Comparison of ENCODE assay signal across 8 cellular contexts in the genomic region with DNA sequence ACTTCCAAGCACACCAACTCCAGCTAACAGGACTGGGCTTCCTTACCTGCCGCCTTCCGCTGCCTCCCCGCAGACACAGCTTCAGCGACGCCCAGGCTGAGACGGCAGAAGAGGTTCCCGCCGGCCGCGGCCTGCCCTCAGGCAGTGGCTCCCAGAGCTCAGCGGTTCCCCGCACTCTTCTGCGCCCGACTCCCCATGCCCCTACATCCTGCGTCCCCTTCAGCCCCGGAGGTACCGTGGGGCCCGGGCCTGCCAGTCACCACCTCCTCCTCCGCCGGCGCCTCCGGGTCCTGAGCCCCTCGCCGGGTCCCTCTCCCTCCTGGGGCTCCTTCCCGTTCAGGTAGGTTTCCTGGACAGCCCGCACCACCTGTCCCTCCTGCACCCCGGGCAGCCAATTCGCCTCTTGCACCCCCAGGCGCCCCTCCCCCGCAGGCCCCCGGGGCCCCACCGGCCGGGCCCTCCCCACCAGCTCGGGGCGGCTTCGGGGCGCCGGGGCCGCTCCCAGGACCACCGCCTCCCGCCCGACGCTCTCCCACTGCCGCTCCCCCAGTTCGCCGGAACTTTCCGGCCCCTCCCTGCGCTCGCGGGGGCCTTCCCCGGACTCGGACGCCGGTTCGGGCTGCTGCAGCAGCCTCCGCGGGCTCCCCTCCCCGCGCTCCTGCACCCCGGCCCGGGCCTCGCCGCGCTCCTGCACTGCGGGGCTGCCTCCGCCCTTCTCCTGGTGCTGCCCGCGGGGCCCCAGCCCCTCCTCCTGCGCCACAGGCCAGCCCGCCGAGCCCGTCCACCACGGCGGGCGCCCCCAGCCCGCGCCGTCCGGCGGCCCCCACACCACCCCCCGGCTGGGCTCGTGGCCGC. TPM values are rescaled to one million over a fixed set of nuclear protein-coding genes. Genes with fewer than 3 reads are reported as not detected.
DNase-seq lines count a peak whose midpoint lies in the region; ATAC-seq and TF ChIP-seq lines count a peak whose summit lies in the region.

TSS of gene TNK2 (minus strand) at position 113 of the 855 bp plus-strand sequence. CDS start 19,963 bp downstream, outside the sequence.

- POLR2A ChIA-PET in activated CD4-positive, alpha-beta T cell treated with anti-CD3 and anti-CD28 coated beads, Interleukin-2, amount 10 ng/mL, durations not matched to agents 7 days and 5 days (lab: Charles Lee): interaction anchor here (1.0 to 1.1 kb wide), 2 partner anchors 8 to 13 kb away, joined by 4 to 6 read pairs; no protein-coding TSS in a partner anchor

- CTCF ChIA-PET in activated CD4-positive, alpha-beta T cell treated with anti-CD3 and anti-CD28 coated beads, Interleukin-2, amount 10 ng/mL, durations not matched to agents 7 days and 5 days (lab: Charles Lee): interaction anchor here (0.9 to 9.8 kb wide), 6 partner anchors 10 to 637 kb away, joined by 3 to 128 read pairs (median 6); partner anchors contain the start of gene XXYLT1

- H3K36me3 Mint-ChIP-seq in activated CD4-positive, alpha-beta T cell treated with anti-CD3 and anti-CD28 coated beads, Interleukin-2, amount 10 ng/mL, durations not matched to agents 7 days and 5 days (ENCODE audit: low read depth): peaks cover 31% of the 10 kb centered on the region
- peaks cover 5% of the 10 kb centered on the region for H3K36me3 Mint-ChIP-seq in mesothelial cell of epicardium

- peak; percentile 4 for ATAC-seq in GM19397 (IDR thresholded peaks at IDR 0.05; ENCODE audit: unreplicated experiment)
- no peak for ATAC-seq in GM18519 (IDR thresholded peaks at IDR 0.05; ENCODE audit: low FRiP score, unreplicated experiment)

- no peaks in the 10 kb centered on the region for H3K9me3 Mint-ChIP-seq in activated CD4-positive, alpha-beta T cell treated with anti-CD3 and anti-CD28 coated beads, Interleukin-2, amount 10 ng/mL, durations not matched to agents 7 days and 5 days
- no peaks in the 10 kb centered on the region for H3K9me3 Mint-ChIP-seq in mesothelial cell of epicardium

- H3K27ac Mint-ChIP-seq in activated CD4-positive, alpha-beta T cell treated with anti-CD3 and anti-CD28 coated beads, Interleukin-2, amount 10 ng/mL, durations not matched to agents 7 days and 5 days: peak within 1 kb of the TSS; percentile 99
- peak within 1 kb of the TSS; percentile 56 for H3K27ac Mint-ChIP-seq in mesothelial cell of epicardium

- peak within 1 kb of the TSS; percentile 91 for H3K4me3 Mint-ChIP-seq in activated CD4-positive, alpha-beta T cell treated with anti-CD3 and anti-CD28 coated beads, Interleukin-2, amount 10 ng/mL, durations not matched to agents 7 days and 5 days
- peak within 1 kb of the TSS; percentile 80 for H3K4me3 Mint-ChIP-seq in mesothelial cell of epicardium

- H3K27me3 Mint-ChIP-seq in activated CD4-positive, alpha-beta T cell treated with anti-CD3 and anti-CD28 coated beads, Interleukin-2, amount 10 ng/mL, durations not matched to agents 7 days and 5 days: no peaks in the 10 kb centered on the region
- peaks cover 32% of the 10 kb centered on the region for H3K27me3 Mint-ChIP-seq in mesothelial cell of epicardium (ENCODE audit: low read depth)

- peaks cover 33% of the 10 kb centered on the region for H3K4me1 Mint-ChIP-seq in activated CD4-positive, alpha-beta T cell treated with anti-CD3 and anti-CD28 coated beads, Interleukin-2, amount 10 ng/mL, durations not matched to agents 7 days and 5 days
- H3K4me1 Mint-ChIP-seq in mesothelial cell of epicardium: peaks cover 32% of the 10 kb centered on the region

- H3K27ac ChIP-seq in substantia nigra (ENCODE audit: low read depth, low read length, poor library complexity, severe bottlenecking): peak within 1 kb of the TSS; percentile 81

- no peak for TF ChIP-seq CTCF in mesothelial cell of epicardium (IDR thresholded peaks at IDR 0.05; ENCODE audit: unreplicated experiment)

- DNase-seq in AG20443 (ENCODE audit: low spot score) (peak; percentile 53), HK-2 (ENCODE audit: unreplicated experiment) (peak; percentile 43), mesothelial cell of epicardium (ENCODE audit: low spot score in 2 of 2, unreplicated experiment in 2 of 2) (no peak), substantia nigra (lab: John Stamatoyannopoulos, UW) (peak in 2 of 49 donors; percentile 49 to 62)
- peak; percentile 51 for DNase-seq in activated CD4-positive, alpha-beta T cell treated with anti-CD3 and anti-CD28 coated beads, Interleukin-2, amount 10 ng/mL, durations not matched to agents 7 days and 5 days
- peak; percentile 38 for DNase-seq in effector CD4-positive, alpha-beta T cell

RNA-seq across cellular contexts. Expression of gene TNK2, which starts in this region (rescaled TPM):
- total RNA-seq in activated CD4-positive, alpha-beta T cell treated with anti-CD3 and anti-CD28 coated beads, Interleukin-2, amount 10 ng/mL, durations not matched to agents 7 days and 5 days: 100 to 1,000 TPM; 121 to 136 TPM
- total RNA-seq in mesothelial cell of epicardium: 45.8 to 49.1 TPM (median 47.6 TPM) in 3 replicates

Comparison
In these comparisons a context has a peak if more than half of its experiments do, and no peak if none do; other contexts are left out.
1. DNase-seq: peak in AG20443 (single experiment), HK-2 (single experiment), activated CD4-positive, alpha-beta T cell treated with anti-CD3 and anti-CD28 coated beads, Interleukin-2, amount 10 ng/mL, durations not matched to agents 7 days and 5 days (single experiment) and effector CD4-positive, alpha-beta T cell (single experiment); none in mesothelial cell of epicardium (0 of 2).